9 cellular contexts compared by ENCODE assay signal in genomic region chr15:66698318-66698961, GRCh38. TPM values are rescaled to one million over a fixed set of nuclear protein-coding genes. Genes with fewer than 3 reads are reported as not detected.
DNase-seq lines count a peak whose midpoint lies in the region; ATAC-seq, FAIRE-seq and TF ChIP-seq lines count a peak whose summit lies in the region.
"Had no signal": no experiment of that assay in that cellular context is flagged by ENCODE, and none has a peak within 500 bp of the region (broad histone marks: within the 10 kb centered on the region; RNA-seq: fewer than 3 reads in every experiment).

No MANE protein-coding gene starts in this region.

- H3K27ac ChIP-seq in brain microvascular endothelial cell, result no peak overlapping the region

- H3K4me3 ChIP-seq in AG04449 (ENCODE audit: low read depth, low read length) (no peak overlapping the region), GM12864 (ENCODE audit: low read depth, low read length) (no peak overlapping the region), brain microvascular endothelial cell (ENCODE audit: low read depth, low read length) (no peak overlapping the region), kidney epithelial cell (ENCODE audit: low read depth, low read length) (no peak overlapping the region)

- no peaks in the 10 kb centered on the region for H3K27me3 ChIP-seq in brain microvascular endothelial cell (replicated peaks)
- H3K27me3 ChIP-seq in kidney epithelial cell (ENCODE audit: control insufficient read depth, insufficient read depth, low read length), result no peaks in the 10 kb centered on the region

- in situ Hi-C loops in brain microvascular endothelial cell (cut with HindIII; ENCODE audit: low pct_ligation_motif_present, low sequenced_read_pairs), result no loop called here

- DNase-seq in AG04449 (ENCODE audit: low read depth, low spot score), result no peak
- DNase-seq in GM12864 (ENCODE audit: low read depth), result no peak
- DNase-seq in NCI-H524 (lab: John Stamatoyannopoulos, UW), result peak; percentile 71 to 89
- DNase-seq in brain microvascular endothelial cell, result peak; percentile 62
- no peak for DNase-seq in kidney epithelial cell (ENCODE audit: low read depth)
- peak; percentile 90 for DNase-seq in urothelium cell line (ENCODE audit: low spot score)
- no peak for DNase-seq in activated T-cell treated with anti-CD3 and anti-CD28 coated beads for 4 hours

- POLR2A ChIA-PET in AG04449 (lab: Yijun Ruan, JAX), result interaction anchor here (0.7 kb wide), 1 partner anchor 154 kb away, joined by 3 read pairs; no protein-coding TSS in a partner anchor

- TF ChIP-seq CTCF in AG04449 (IDR thresholded peaks at IDR 0.05; ENCODE audit: insufficient read depth, low read length, missing control alignments) (peak; percentile 96), GM12864 (IDR thresholded peaks at IDR 0.05; ENCODE audit: low read depth, low read length, missing control alignments) (peak; percentile 70), brain microvascular endothelial cell (IDR thresholded peaks at IDR 0.05; ENCODE audit: low read depth, low read length, missing control alignments) (peak; percentile 96), kidney epithelial cell (IDR thresholded peaks at IDR 0.05; ENCODE audit: insufficient read depth, low read length, poor library complexity, severe bottlenecking) (peak; percentile 98)

- CTCF ChIA-PET in AG04449 (lab: Yijun Ruan, JAX), result interaction anchor here (0.6 to 19.8 kb wide), 31 partner anchors 11 to 176 kb away, joined by 3 to 234 read pairs (median 3); no protein-coding TSS in a partner anchor

- ATAC-seq in HG03097 (IDR thresholded peaks at IDR 0.05; ENCODE audit: low FRiP score, unreplicated experiment), result no peak

- no peaks in the 10 kb centered on the region for H3K36me3 ChIP-seq in brain microvascular endothelial cell (replicated peaks)
- no peaks in the 10 kb centered on the region for H3K36me3 ChIP-seq in kidney epithelial cell (ENCODE audit: control insufficient read depth, insufficient read depth, low read length)

- peak; percentile 97 for FAIRE-seq in urothelium cell line (lab: Jason Lieb, UNC)
- FAIRE-seq: frontal cortex had no signal

RNA-seq across cellular contexts. Expression of gene SMAD6, which starts 3.6 kb away (rescaled TPM):
- 8.3 and 9.0 TPM in 2 replicates for total RNA-seq in kidney epithelial cell

Comparison
In these comparisons a context has a peak if more than half of its experiments do, and no peak if none do; other contexts are left out.
1. DNase-seq: peak in NCI-H524 (2 of 2), brain microvascular endothelial cell (single experiment) and urothelium cell line (single experiment); none in AG04449 (single experiment), GM12864 (single experiment), kidney epithelial cell (single experiment) and activated T-cell treated with anti-CD3 and anti-CD28 coated beads for 4 hours (single experiment).
2. Peak in every context shown above with its lines, with median percentiles within 50 percentile points of each other: CTCF ChIP-seq.